Comparison of ENCODE assay signal across 17 cellular contexts in the genomic region with DNA sequence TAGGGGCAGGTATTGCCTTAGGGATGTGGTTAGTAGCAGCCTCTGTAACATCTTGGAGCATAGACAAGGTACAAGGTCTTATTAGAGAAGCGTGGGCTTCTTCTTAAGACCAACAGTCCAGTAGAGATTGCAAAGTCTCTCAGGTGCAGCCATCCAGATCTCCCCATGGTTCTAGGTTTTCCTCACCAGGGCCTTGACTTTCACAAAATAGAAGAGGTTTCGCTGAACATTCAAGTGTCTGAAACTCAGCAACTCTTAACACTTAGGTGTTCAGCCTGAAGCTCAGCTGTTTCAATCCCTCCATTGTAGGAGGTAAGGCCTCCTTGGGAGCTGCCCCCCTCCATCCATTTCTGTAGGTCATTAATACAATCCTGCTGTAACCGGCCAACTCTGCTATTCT.
"Had no signal": no experiment of that assay in that cellular context is flagged by ENCODE, and none has a peak within 500 bp of the region (broad histone marks: within the 10 kb centered on the region; RNA-seq: fewer than 3 reads in every experiment).

No MANE protein-coding gene starts in this region.

- FAIRE-seq: endometrium, islet of Langerhans had no signal

- H3K4me1 Mint-ChIP-seq: stimulated activated naive B cell treated with anti-CD40 and anti-IgM and Interleukin-4, amounts not matched to agents 10 μg/mL and 1 μg/mL and 100 μg/mL, for 72 hours had no signal

- H3K4me3 Mint-ChIP-seq: activated CD8-positive, alpha-beta memory T cell treated with anti-CD3 and anti-CD28 coated beads, Interleukin-2, amount 10 ng/mL, durations not matched to agents 7 days and 5 days; activated naive CD4-positive, alpha-beta T cell treated with anti-CD3 and anti-CD28 coated beads for 36 hours; activated naive CD8-positive, alpha-beta T cell treated with anti-CD3 and anti-CD28 coated beads, Interleukin-2, amount 50 U/mL, for 24 hours; stimulated activated naive B cell treated with anti-CD40 and anti-IgM and Interleukin-4, amounts not matched to agents 10 μg/mL and 1 μg/mL and 100 μg/mL, for 72 hours had no signal

- DNase-seq: activated CD4-positive, alpha-beta T cell treated with anti-CD3 and anti-CD28 coated beads, Interleukin-2, amount 50 U/mL, for 48 hours; activated CD4-positive, CD25-positive, alpha-beta regulatory T cell treated with anti-CD3 and anti-CD28 coated beads, Interleukin-2, amount 50 U/mL, for 72 hours; activated CD8-positive, alpha-beta memory T cell treated with anti-CD3 and anti-CD28 coated beads, Interleukin-2, amount 10 ng/mL, durations not matched to agents 7 days and 5 days; activated naive CD4-positive, alpha-beta T cell treated with anti-CD3 and anti-CD28 coated beads for 36 hours; activated naive CD8-positive, alpha-beta T cell treated with anti-CD3 and anti-CD28 coated beads, Interleukin-2, amount 50 U/mL, for 24 hours; activated T-cell treated with anti-CD3 and anti-CD28 coated beads, Interleukin-2, amount 50 U/mL, for 1 hour; aorta; ovary; spleen; stimulated activated naive B cell treated with anti-CD40 and anti-IgM and Interleukin-4, amounts not matched to agents 10 μg/mL and 1 μg/mL and 100 μg/mL, for 72 hours; T-helper 9 cell; tibial artery; uterus had no signal

- ATAC-seq: activated CD8-positive, alpha-beta memory T cell treated with anti-CD3 and anti-CD28 coated beads, Interleukin-2, amount 10 ng/mL, durations not matched to agents 7 days and 5 days; activated naive CD8-positive, alpha-beta T cell treated with anti-CD3 and anti-CD28 coated beads, Interleukin-2, amount 50 U/mL, for 24 hours; sciatic nerve; stimulated activated naive B cell treated with anti-CD40 and anti-IgM and Interleukin-4, amounts not matched to agents 10 μg/mL and 1 μg/mL and 100 μg/mL, for 72 hours had no signal

- H3K27me3 Mint-ChIP-seq: activated naive CD8-positive, alpha-beta T cell treated with anti-CD3 and anti-CD28 coated beads, Interleukin-2, amount 50 U/mL, for 24 hours; stimulated activated naive B cell treated with anti-CD40 and anti-IgM and Interleukin-4, amounts not matched to agents 10 μg/mL and 1 μg/mL and 100 μg/mL, for 72 hours had no signal

- H3K9me3 Mint-ChIP-seq: activated naive CD4-positive, alpha-beta T cell treated with anti-CD3 and anti-CD28 coated beads for 36 hours; activated naive CD8-positive, alpha-beta T cell treated with anti-CD3 and anti-CD28 coated beads, Interleukin-2, amount 50 U/mL, for 24 hours; activated T-helper 2 cell treated with anti-CD3 and anti-CD28 coated beads, Interferon-gamma antibody, Interleukin-2, Interleukin-4, amounts not matched to agents 10 μg/mL and 5 μg/mL and 100 μg/mL, durations not matched to agents 14 hours and 24 hours and 36 hours; stimulated activated naive B cell treated with anti-CD40 and anti-IgM and Interleukin-4, amounts not matched to agents 10 μg/mL and 1 μg/mL and 100 μg/mL, for 72 hours had no signal

- H3K27ac Mint-ChIP-seq: activated CD8-positive, alpha-beta memory T cell treated with anti-CD3 and anti-CD28 coated beads, Interleukin-2, amount 10 ng/mL, durations not matched to agents 7 days and 5 days; activated naive CD4-positive, alpha-beta T cell treated with anti-CD3 and anti-CD28 coated beads for 36 hours; activated naive CD8-positive, alpha-beta T cell treated with anti-CD3 and anti-CD28 coated beads, Interleukin-2, amount 50 U/mL, for 24 hours; activated T-helper 2 cell treated with anti-CD3 and anti-CD28 coated beads, Interferon-gamma antibody, Interleukin-2, Interleukin-4, amounts not matched to agents 10 μg/mL and 5 μg/mL and 100 μg/mL, durations not matched to agents 14 hours and 24 hours and 36 hours; stimulated activated naive B cell treated with anti-CD40 and anti-IgM and Interleukin-4, amounts not matched to agents 10 μg/mL and 1 μg/mL and 100 μg/mL, for 72 hours had no signal
